In the genomic region with DNA sequence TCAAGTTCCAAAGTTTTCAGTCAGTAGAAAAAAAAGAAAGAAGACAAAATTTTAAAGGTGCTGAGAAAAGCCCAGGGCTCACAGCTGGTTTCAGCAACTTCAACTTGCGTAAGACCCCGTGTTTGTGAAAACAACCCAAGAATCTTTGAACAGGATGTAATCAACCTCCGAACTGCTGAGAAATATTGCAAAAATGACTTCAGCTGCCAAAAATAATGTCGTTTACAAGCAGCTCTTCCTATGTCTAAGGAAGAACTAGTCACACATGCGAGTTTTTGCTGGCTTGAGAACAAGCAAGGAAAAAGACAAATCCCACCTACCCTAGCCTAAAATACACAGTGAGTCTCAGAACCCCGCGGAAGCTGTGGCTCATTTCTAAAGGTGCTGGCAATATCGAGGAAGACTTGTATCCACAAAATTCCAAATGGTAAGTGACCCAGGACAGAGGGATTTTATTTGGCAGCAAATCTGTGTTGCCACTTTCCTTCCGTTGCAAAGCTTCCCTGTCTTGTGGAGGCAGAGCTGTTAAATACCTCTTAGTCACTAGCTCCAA, we compare ENCODE assay signal across 10 cellular contexts. TPM values are rescaled to one million over a fixed set of nuclear protein-coding genes. Genes with fewer than 3 reads are reported as not detected.
DNase-seq lines count a peak whose midpoint lies in the region; ATAC-seq and TF ChIP-seq lines count a peak whose summit lies in the region.
"Had no signal": no experiment of that assay in that cellular context is flagged by ENCODE, and none has a peak within 500 bp of the region (broad histone marks: within the 10 kb centered on the region; RNA-seq: fewer than 3 reads in every experiment).

No MANE protein-coding gene starts in this region.

- CTCF ChIA-PET in CD8-positive, alpha-beta memory T cell (lab: Charles Lee): no interaction called here

- H3K36me3 Mint-ChIP-seq in CD8-positive, alpha-beta memory T cell: no peaks in the 10 kb centered on the region
- H3K36me3 Mint-ChIP-seq: IgD-negative memory B cell had no signal

- peak overlapping the region in 10 of 11 experiments; percentile 6 to 77 (median 32); a peak in 13 of 22 replicates for H3K27ac ChIP-seq in BLaER1 treated with 17β-estradiol and CSF1 and Interleukin-3, amounts not matched to agents 10 nM and 100 nM
- no peak overlapping the region for H3K27ac ChIP-seq in ovary
- H3K27ac ChIP-seq in CD8-positive, alpha-beta memory T cell (ENCODE audit: low read depth, low read length): no peak overlapping the region

- POLR2A ChIA-PET in CD8-positive, alpha-beta memory T cell (lab: Charles Lee): no interaction called here

- no peak for ATAC-seq in GM21423 (IDR thresholded peaks at IDR 0.05; ENCODE audit: unreplicated experiment)

- H3K9me3 ChIP-seq in BLaER1 treated with 17β-estradiol and CSF1 and Interleukin-3, amounts not matched to agents 10 nM and 100 nM (replicated peaks in 1 of 11): no peaks in the 10 kb centered on the region
- H3K9me3 ChIP-seq in ovary: no peaks in the 10 kb centered on the region
- no peaks in the 10 kb centered on the region for H3K9me3 ChIP-seq in CD8-positive, alpha-beta memory T cell (ENCODE audit: low read length)

- H3K27me3 Mint-ChIP-seq in CD8-positive, alpha-beta memory T cell: no peaks in the 10 kb centered on the region
- H3K27me3 Mint-ChIP-seq: IgD-negative memory B cell had no signal

- intact Hi-C loops in ovary (cut with DNase I): no loop called here

- DNase-seq in SIG-M5 treated with dmso at 0.1 percent for 504 hours (lab: John Stamatoyannopoulos, UW; ENCODE audit: unreplicated experiment) (peak; percentile 92), foreskin fibroblast (peak; percentile 84 to 88), ovary (peak in 2 of 5 donors; percentile 9 to 48), NCI-H748 (lab: John Stamatoyannopoulos, UW; ENCODE audit: unreplicated experiment) (no peak), NCI-H774 (lab: John Stamatoyannopoulos, UW) (no peak)
- no peak for DNase-seq in CD8-positive, alpha-beta memory T cell
- DNase-seq: activated effector memory CD4-positive, alpha-beta T cell treated with anti-CD3 and anti-CD28 coated beads, Interleukin-2, amount 50 U/mL, for 16 hours had no signal

- H4K20me1 ChIP-seq in BLaER1 treated with 17β-estradiol and CSF1 and Interleukin-3, amounts not matched to agents 10 nM and 100 nM: no peaks in the 10 kb centered on the region

- no peaks in the 10 kb centered on the region for H3K27me3 ChIP-seq in BLaER1 treated with 17β-estradiol and CSF1 and Interleukin-3, amounts not matched to agents 10 nM and 100 nM
- H3K27me3 ChIP-seq in ovary: no peaks in the 10 kb centered on the region
- no peaks in the 10 kb centered on the region for H3K27me3 ChIP-seq in CD8-positive, alpha-beta memory T cell (ENCODE audit: insufficient read depth, low read length, poor library complexity, severe bottlenecking)

- peaks cover 0 to 36% (median 13%) of the 10 kb centered on the region in 10 experiments; a peak in 14 of 20 replicates for H3K4me1 ChIP-seq in BLaER1 treated with 17β-estradiol and CSF1 and Interleukin-3, amounts not matched to agents 10 nM and 100 nM
- peaks cover 5% of the 10 kb centered on the region for H3K4me1 ChIP-seq in ovary (ENCODE audit: insufficient read depth)
- H3K4me1 ChIP-seq in CD8-positive, alpha-beta memory T cell (ENCODE audit: insufficient read depth, low read length): no peaks in the 10 kb centered on the region

- peak overlapping the region in 6 of 11 experiments; percentile 28 to 66 (median 46); a peak in 10 of 22 replicates for H3K9ac ChIP-seq in BLaER1 treated with 17β-estradiol and CSF1 and Interleukin-3, amounts not matched to agents 10 nM and 100 nM

- H3K9me3 Mint-ChIP-seq in CD8-positive, alpha-beta memory T cell: peaks cover 3 to 26% (median 4%) of the 10 kb centered on the region in 5 donors
- H3K9me3 Mint-ChIP-seq: IgD-negative memory B cell had no signal

- no peak for TF ChIP-seq EP300 in ovary (IDR thresholded peaks at IDR 0.05)

- no peaks in the 10 kb centered on the region for H3K36me3 ChIP-seq in BLaER1 treated with 17β-estradiol and CSF1 and Interleukin-3, amounts not matched to agents 10 nM and 100 nM
- no peaks in the 10 kb centered on the region for H3K36me3 ChIP-seq in ovary
- no peaks in the 10 kb centered on the region for H3K36me3 ChIP-seq in CD8-positive, alpha-beta memory T cell (ENCODE audit: insufficient read depth, low read length)

- no peak for TF ChIP-seq POLR2A in ovary (IDR thresholded peaks at IDR 0.05)

- H3K4me1 Mint-ChIP-seq in CD8-positive, alpha-beta memory T cell: no peaks in the 10 kb centered on the region

- 1 to 2% (median 2%) methylated on average over 9 of the region's 9 CpGs for WGBS in ovary, 3 donors

- peak overlapping the region in 10 of 11 experiments; percentile 8 to 75 (median 61); a peak in 19 of 22 replicates for H3K4me2 ChIP-seq in BLaER1 treated with 17β-estradiol and CSF1 and Interleukin-3, amounts not matched to agents 10 nM and 100 nM

- peak overlapping the region in 4 of 10 experiments; percentile 14 to 48 (median 36); a peak in 8 of 20 replicates for H3K4me3 ChIP-seq in BLaER1 treated with 17β-estradiol and CSF1 and Interleukin-3, amounts not matched to agents 10 nM and 100 nM
- H3K4me3 ChIP-seq in foreskin fibroblast (ENCODE audit: low read depth in 1 of 2, low read length in 2 of 2) (peak overlapping the region; percentile 11 to 19), ovary (peak overlapping the region; percentile 37)
- H3K4me3 ChIP-seq in CD8-positive, alpha-beta memory T cell (ENCODE audit: low read length): no peak overlapping the region

- no peak for TF ChIP-seq CTCF in foreskin fibroblast (IDR thresholded peaks at IDR 0.05; ENCODE audit: low read depth, low read length)
- TF ChIP-seq CTCF in ovary (IDR thresholded peaks at IDR 0.05): no peak

- no peak overlapping the region for H3K27ac Mint-ChIP-seq in CD8-positive, alpha-beta memory T cell
- H3K27ac Mint-ChIP-seq: IgD-negative memory B cell had no signal

- H3K4me3 Mint-ChIP-seq in CD8-positive, alpha-beta memory T cell: no peak overlapping the region
- H3K4me3 Mint-ChIP-seq: IgD-negative memory B cell had no signal

RNA-seq across cellular contexts. Expression of a gene that starts 59.8 kb away (rescaled TPM):
- 10 to 100 TPM in 2 of 7 donors, 1 to 10 TPM in 5; 1.7 to 19.7 (median 7.7) TPM for total RNA-seq in ovary
- polyA plus RNA-seq in ovary: 10 to 100 TPM in 1 of 2 donors, 1 to 10 TPM in 1; 1.3 to 17.5 TPM
- total RNA-seq in CD8-positive, alpha-beta memory T cell: under 1 TPM; 0.15 to 0.22 TPM
- polyA plus RNA-seq in CD8-positive, alpha-beta memory T cell: not detected
- polyA plus RNA-seq: IgD-negative memory B cell had no signal

Comparison
In these comparisons a context has a peak if more than half of its experiments do, and no peak if none do; other contexts are left out.
1. H3K27ac ChIP-seq: peak in BLaER1 treated with 17β-estradiol and CSF1 and Interleukin-3, amounts not matched to agents 10 nM and 100 nM (10 of 11); none in ovary (0 of 2) and CD8-positive, alpha-beta memory T cell (single experiment).
2. DNase-seq: peak in SIG-M5 treated with dmso at 0.1 percent for 504 hours (single experiment) and foreskin fibroblast (2 of 2); none in NCI-H748 (single experiment), NCI-H774 (single experiment) and CD8-positive, alpha-beta memory T cell (0 of 5).